1 cellular context compared by ENCODE assay signal in genomic region chrX:153416781-153417180, GRCh38.
TF ChIP-seq lines count a peak whose summit lies in the region.

No MANE protein-coding gene starts in this region.

TF ChIP-seq in GM12878, 131 proteins besides CTCF, POLR2A, EP300 and RAD21:
- TF ChIP-seq SPI1 (IDR thresholded peaks at IDR 0.05; ENCODE audit: borderline replicate concordance, insufficient read depth, low read depth, low read length), result no peak
- TF ChIP-seq IRF4 (IDR thresholded peaks at IDR 0.05; ENCODE audit: low read depth, low read length), result no peak
- no peak for TF ChIP-seq YBX1 (IDR thresholded peaks at IDR 0.05)
- TF ChIP-seq ATF3 (IDR thresholded peaks at IDR 0.05; ENCODE audit: borderline replicate concordance, extremely low read depth, low read depth, low read length), result no peak
- no peak for TF ChIP-seq TCF7 (IDR thresholded peaks at IDR 0.05; ENCODE audit: borderline replicate concordance)
- TF ChIP-seq ZNF24 (IDR thresholded peaks at IDR 0.05), result no peak
- TF ChIP-seq POLR2AphosphoS2 (IDR thresholded peaks at IDR 0.05; ENCODE audit: low read depth, low read length), result no peak
- no peak for TF ChIP-seq STAT3 (IDR thresholded peaks at IDR 0.05; ENCODE audit: low read depth, low read length)
- TF ChIP-seq SIN3A (IDR thresholded peaks at IDR 0.05; ENCODE audit: low read depth, low read length), result no peak
- TF ChIP-seq USF1 (IDR thresholded peaks at IDR 0.05; ENCODE audit: borderline replicate concordance, extremely low read length, insufficient read depth, low read depth, low read length), result no peak
- TF ChIP-seq WRNIP1 (IDR thresholded peaks at IDR 0.05; ENCODE audit: borderline replicate concordance, low read depth, low read length), result no peak
- TF ChIP-seq CREM (IDR thresholded peaks at IDR 0.05; ENCODE audit: low read depth), result no peak
- no peak for TF ChIP-seq CHD4 (IDR thresholded peaks at IDR 0.05)
- TF ChIP-seq TBL1XR1 (IDR thresholded peaks at IDR 0.05; ENCODE audit: low read depth, low read length), result no peak
- TF ChIP-seq ZNF274 (IDR thresholded peaks at IDR 0.05; ENCODE audit: insufficient read depth, insufficient read length), result no peak
- no peak for TF ChIP-seq PAX5 (IDR thresholded peaks at IDR 0.05; ENCODE audit: borderline replicate concordance, low read depth, low read length)
